ENCODE assay signal across 1 cellular context in the genomic region with DNA sequence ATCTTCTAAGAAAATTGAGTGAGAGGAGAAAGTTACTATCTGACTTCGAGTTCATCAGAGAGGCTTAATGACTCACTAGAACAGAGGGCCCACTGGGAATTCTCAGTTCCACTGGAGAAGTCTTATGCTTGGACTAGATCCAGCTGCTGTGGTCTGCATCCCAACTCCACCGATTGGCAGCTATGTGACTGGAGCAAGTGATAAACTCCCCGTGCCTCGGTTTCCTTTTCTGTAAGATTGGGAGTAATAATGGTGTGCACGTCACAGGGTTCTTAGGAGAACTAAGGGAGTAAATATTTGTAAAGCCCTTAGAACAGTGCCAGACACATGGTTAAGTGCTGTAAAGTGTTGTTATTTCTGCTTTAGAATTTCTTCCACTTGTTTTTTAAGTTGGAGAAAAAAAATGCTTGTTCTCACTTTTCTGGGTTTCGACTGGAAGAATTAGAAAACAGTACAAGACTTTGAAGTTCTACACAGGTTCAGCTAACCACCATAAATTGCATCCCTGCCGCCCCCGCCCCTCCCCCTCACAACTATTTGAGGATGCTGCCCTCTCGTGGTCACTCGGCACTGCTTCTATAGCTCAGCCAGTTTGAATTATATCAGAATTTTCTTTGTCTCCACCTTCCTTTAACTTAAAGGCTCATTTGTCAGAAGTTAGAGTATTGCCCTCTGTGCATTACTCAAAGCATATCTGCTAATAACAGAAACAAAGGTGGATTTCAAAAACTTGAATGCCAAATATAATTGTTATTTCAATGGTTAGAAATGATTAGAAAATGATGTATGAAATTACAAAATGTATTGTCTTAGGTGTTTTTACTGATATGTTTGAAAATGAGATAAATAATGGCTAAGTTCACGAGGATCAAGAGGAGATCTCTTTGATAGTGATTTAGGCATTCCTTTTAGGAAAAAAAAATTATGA.
TF ChIP-seq lines count a peak whose summit lies in the region.

No MANE protein-coding gene starts in this region.

TF ChIP-seq in K562, 482 proteins besides CTCF, POLR2A, EP300 and RAD21 (continued from another document):
- TF ChIP-seq, protein P1, sequence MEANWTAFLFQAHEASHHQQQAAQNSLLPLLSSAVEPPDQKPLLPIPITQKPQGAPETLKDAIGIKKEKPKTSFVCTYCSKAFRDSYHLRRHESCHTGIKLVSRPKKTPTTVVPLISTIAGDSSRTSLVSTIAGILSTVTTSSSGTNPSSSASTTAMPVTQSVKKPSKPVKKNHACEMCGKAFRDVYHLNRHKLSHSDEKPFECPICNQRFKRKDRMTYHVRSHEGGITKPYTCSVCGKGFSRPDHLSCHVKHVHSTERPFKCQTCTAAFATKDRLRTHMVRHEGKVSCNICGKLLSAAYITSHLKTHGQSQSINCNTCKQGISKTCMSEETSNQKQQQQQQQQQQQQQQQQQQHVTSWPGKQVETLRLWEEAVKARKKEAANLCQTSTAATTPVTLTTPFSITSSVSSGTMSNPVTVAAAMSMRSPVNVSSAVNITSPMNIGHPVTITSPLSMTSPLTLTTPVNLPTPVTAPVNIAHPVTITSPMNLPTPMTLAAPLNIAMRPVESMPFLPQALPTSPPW (CRISPR knock-in tag; IDR thresholded peaks at IDR 0.05) = peak; percentile 88
- peak; percentile 61 to 78 for TF ChIP-seq MAZ (CRISPR knock-in tag; conservative IDR thresholded peaks at IDR 0.05 in 1 of 2, IDR thresholded peaks at IDR 0.05 in 1 of 2)
- peak; percentile 60; the same call in 1 of the 2 replicates for TF ChIP-seq CHD2 (IDR thresholded peaks at IDR 0.05; ENCODE audit: low read depth, low read length)
- TF ChIP-seq, protein P2, sequence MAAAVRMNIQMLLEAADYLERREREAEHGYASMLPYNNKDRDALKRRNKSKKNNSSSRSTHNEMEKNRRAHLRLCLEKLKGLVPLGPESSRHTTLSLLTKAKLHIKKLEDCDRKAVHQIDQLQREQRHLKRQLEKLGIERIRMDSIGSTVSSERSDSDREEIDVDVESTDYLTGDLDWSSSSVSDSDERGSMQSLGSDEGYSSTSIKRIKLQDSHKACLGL (CRISPR knock-in tag; IDR thresholded peaks at IDR 0.05; ENCODE audit: borderline replicate concordance, poor library complexity, severe bottlenecking) = no peak
- peak; percentile 26; the same call in 1 of the 2 replicates for TF ChIP-seq CREM (IDR thresholded peaks at IDR 0.05; ENCODE audit: low read depth)
- TF ChIP-seq NR2C1 (IDR thresholded peaks at IDR 0.05) = no peak
- no peak for TF ChIP-seq NR2C1 (tag; IDR thresholded peaks at IDR 0.05)
- no peak for TF ChIP-seq MED1 (CRISPR knock-in tag; IDR thresholded peaks at IDR 0.05; ENCODE audit: borderline replicate concordance)
- TF ChIP-seq RCOR1 (IDR thresholded peaks at IDR 0.05; ENCODE audit: borderline replicate concordance in 1 of 2, low read depth in 2 of 2, low read length in 2 of 2) = peak in 1 of 2 experiments; percentile 37; a peak in 1 of 4 replicates
- 0 out of 2 replicates have a peak, but pooled peaks have one; percentile 15 for TF ChIP-seq L3MBTL2 (IDR thresholded peaks at IDR 0.05)
- TF ChIP-seq, protein P3, sequence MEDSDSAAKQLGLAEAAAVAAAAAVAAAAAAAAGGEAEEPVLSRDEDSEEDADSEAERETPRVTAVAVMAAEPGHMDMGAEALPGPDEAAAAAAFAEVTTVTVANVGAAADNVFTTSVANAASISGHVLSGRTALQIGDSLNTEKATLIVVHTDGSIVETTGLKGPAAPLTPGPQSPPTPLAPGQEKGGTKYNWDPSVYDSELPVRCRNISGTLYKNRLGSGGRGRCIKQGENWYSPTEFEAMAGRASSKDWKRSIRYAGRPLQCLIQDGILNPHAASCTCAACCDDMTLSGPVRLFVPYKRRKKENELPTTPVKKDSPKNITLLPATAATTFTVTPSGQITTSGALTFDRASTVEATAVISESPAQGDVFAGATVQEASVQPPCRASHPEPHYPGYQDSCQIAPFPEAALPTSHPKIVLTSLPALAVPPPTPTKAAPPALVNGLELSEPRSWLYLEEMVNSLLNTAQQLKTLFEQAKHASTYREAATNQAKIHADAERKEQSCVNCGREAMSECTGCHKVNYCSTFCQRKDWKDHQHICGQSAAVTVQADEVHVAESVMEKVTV (CRISPR knock-in tag; IDR thresholded peaks at IDR 0.05) = peak; percentile 96
- peak; percentile 91 for TF ChIP-seq SMC3 (conservative IDR thresholded peaks at IDR 0.05; ENCODE audit: insufficient read depth, low read depth, low read length)
- TF ChIP-seq, protein P4, sequence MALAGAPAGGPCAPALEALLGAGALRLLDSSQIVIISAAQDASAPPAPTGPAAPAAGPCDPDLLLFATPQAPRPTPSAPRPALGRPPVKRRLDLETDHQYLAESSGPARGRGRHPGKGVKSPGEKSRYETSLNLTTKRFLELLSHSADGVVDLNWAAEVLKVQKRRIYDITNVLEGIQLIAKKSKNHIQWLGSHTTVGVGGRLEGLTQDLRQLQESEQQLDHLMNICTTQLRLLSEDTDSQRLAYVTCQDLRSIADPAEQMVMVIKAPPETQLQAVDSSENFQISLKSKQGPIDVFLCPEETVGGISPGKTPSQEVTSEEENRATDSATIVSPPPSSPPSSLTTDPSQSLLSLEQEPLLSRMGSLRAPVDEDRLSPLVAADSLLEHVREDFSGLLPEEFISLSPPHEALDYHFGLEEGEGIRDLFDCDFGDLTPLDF (CRISPR knock-in tag; IDR thresholded peaks at IDR 0.05) = no peak
- TF ChIP-seq C11orf30 (IDR thresholded peaks at IDR 0.05; ENCODE audit: low read depth) = no peak
- TF ChIP-seq ZNF354B (CRISPR knock-in tag; IDR thresholded peaks at IDR 0.05) = no peak
- TF ChIP-seq, protein P5, sequence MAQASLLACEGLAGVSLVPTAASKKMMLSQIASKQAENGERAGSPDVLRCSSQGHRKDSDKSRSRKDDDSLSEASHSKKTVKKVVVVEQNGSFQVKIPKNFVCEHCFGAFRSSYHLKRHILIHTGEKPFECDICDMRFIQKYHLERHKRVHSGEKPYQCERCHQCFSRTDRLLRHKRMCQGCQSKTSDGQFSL (CRISPR knock-in tag; IDR thresholded peaks at IDR 0.05) = no peak
- TF ChIP-seq, protein P5 (tag; IDR thresholded peaks at IDR 0.05) = peak in 1 of 2 experiments; percentile 57; a peak in 1 of 4 replicates
